8 cellular contexts compared by ENCODE assay signal in genomic region chr3:134600685-134601502, GRCh38. TPM values are rescaled to one million over a fixed set of nuclear protein-coding genes. Genes with fewer than 3 reads are reported as not detected.
DNase-seq lines count a peak whose midpoint lies in the region; ATAC-seq and TF ChIP-seq lines count a peak whose summit lies in the region.

No MANE protein-coding gene starts in this region.

- H3K36me3 ChIP-seq in gastroesophageal sphincter = peaks cover 0 to 17% of the 10 kb centered on the region in 2 donors
- H3K36me3 ChIP-seq in ovary = no peaks in the 10 kb centered on the region
- no peaks in the 10 kb centered on the region for H3K36me3 ChIP-seq in upper lobe of right lung

- TF ChIP-seq POLR2A in gastroesophageal sphincter (IDR thresholded peaks at IDR 0.05) (no peak), ovary (IDR thresholded peaks at IDR 0.05) (no peak)

- H3K27me3 ChIP-seq in gastroesophageal sphincter (no peaks in the 10 kb centered on the region), ovary (no peaks in the 10 kb centered on the region), upper lobe of right lung (no peaks in the 10 kb centered on the region)

- H3K4me3 ChIP-seq in gastroesophageal sphincter = peak overlapping the region in 1 of 2 donors; percentile 20
- peak overlapping the region; percentile 15 for H3K4me3 ChIP-seq in ovary
- no peak overlapping the region for H3K4me3 ChIP-seq in upper lobe of right lung

- H3K27ac ChIP-seq in gastroesophageal sphincter = no peak overlapping the region
- H3K27ac ChIP-seq in ovary = no peak overlapping the region
- no peak overlapping the region for H3K27ac ChIP-seq in upper lobe of right lung

- ATAC-seq in GM19468 (IDR thresholded peaks at IDR 0.05; ENCODE audit: extremely low read depth, unreplicated experiment) = peak; percentile 73
- ATAC-seq in gastroesophageal sphincter = peak; percentile 71
- peak; percentile 78 for ATAC-seq in upper lobe of right lung

- TF ChIP-seq RAD21 in Ishikawa (IDR thresholded peaks at IDR 0.05; ENCODE audit: low read depth) = peak; percentile 95

- 1 to 19% methylated on average over 24 to 25 of the region's 32 CpGs for WGBS in gastroesophageal sphincter (ENCODE audit: low coverage in 1 of 2), 2 donors
- WGBS in ovary, 3 donors = 5 to 13% (median 10%) methylated on average over 32 of the region's 32 CpGs

- TF ChIP-seq EP300 in Ishikawa (IDR thresholded peaks at IDR 0.05; ENCODE audit: borderline replicate concordance) = no peak
- TF ChIP-seq EP300 in gastroesophageal sphincter (IDR thresholded peaks at IDR 0.05) = no peak
- no peak for TF ChIP-seq EP300 in ovary (IDR thresholded peaks at IDR 0.05)

- H3K9me3 ChIP-seq in gastroesophageal sphincter = no peaks in the 10 kb centered on the region
- H3K9me3 ChIP-seq in ovary = no peaks in the 10 kb centered on the region
- no peaks in the 10 kb centered on the region for H3K9me3 ChIP-seq in upper lobe of right lung

- H3K4me1 ChIP-seq in gastroesophageal sphincter (peaks cover 0 to 14% (median 0%) of the 10 kb centered on the region in 3 donors), ovary (ENCODE audit: insufficient read depth) (no peaks in the 10 kb centered on the region), upper lobe of right lung (no peaks in the 10 kb centered on the region)

- DNase-seq in COLO829 (ENCODE audit: low spot score) = peak; percentile 90
- peak; percentile 58 for DNase-seq in RPMI7951 (ENCODE audit: low read depth)
- DNase-seq in activated effector memory CD4-positive, alpha-beta T cell treated with Interleukin-2 at 50 U/mL for 16 hours = peak; percentile 21
- DNase-seq in ovary = peak; percentile 39 to 80 (median 73)
- peak; percentile 85 for DNase-seq in upper lobe of right lung

- peak in 3 of 4 experiments; percentile 80 to 97 (median 88) for TF ChIP-seq CTCF in gastroesophageal sphincter (IDR thresholded peaks at IDR 0.05)
- TF ChIP-seq CTCF in ovary (IDR thresholded peaks at IDR 0.05) = peak; percentile 58 to 86 (median 65)
- peak; percentile 94 for TF ChIP-seq CTCF in upper lobe of right lung (IDR thresholded peaks at IDR 0.05)

- intact Hi-C loops in ovary (cut with DNase I) (loop anchor here (5.0 to 10.0 kb wide), 4 partner anchors 154 to 1296 kb away; no protein-coding TSS in a partner anchor), upper lobe of right lung (cut with DNase I) (no loop called here)

TF ChIP-seq in Ishikawa, 13 proteins besides CTCF, POLR2A, EP300 and RAD21:
- TF ChIP-seq REST (IDR thresholded peaks at IDR 0.05; ENCODE audit: low read depth) (peak; percentile 77), FOXM1 (IDR thresholded peaks at IDR 0.05; ENCODE audit: borderline replicate concordance, low read depth) (no peak)
TF ChIP-seq in Ishikawa: peak in this region for 1.

RNA-seq across cellular contexts. Expression of gene KY, which starts 49.9 kb away (rescaled TPM):
- not detected in 2 replicates for total RNA-seq in RPMI7951 (2014; rRNA removed; shearing (Covaris generic))
- total RNA-seq in gastroesophageal sphincter (1 to 10 TPM in 3 of 4 donors, under 1 TPM in 1; 0.64 to 4.8 (median 3.2) TPM), ovary (1 to 10 TPM in 4 of 7 donors, under 1 TPM in 3; 0.48 to 5.2 (median 1.3) TPM), upper lobe of right lung (0.29 TPM)
- polyA plus RNA-seq in ovary = under 1 TPM; 0.34 to 0.87 TPM

Comparison
In these comparisons a context has a peak if more than half of its experiments do, and no peak if none do; other contexts are left out.
1. DNase-seq: peak in every context shown above with its lines; median percentile 90 in COLO829; 85 in upper lobe of right lung; 73 in ovary; 58 in RPMI7951; 21 in activated effector memory CD4-positive, alpha-beta T cell treated with Interleukin-2 at 50 U/mL for 16 hours.